ENCODE assay signal across 34 cellular contexts in the genomic region with DNA sequence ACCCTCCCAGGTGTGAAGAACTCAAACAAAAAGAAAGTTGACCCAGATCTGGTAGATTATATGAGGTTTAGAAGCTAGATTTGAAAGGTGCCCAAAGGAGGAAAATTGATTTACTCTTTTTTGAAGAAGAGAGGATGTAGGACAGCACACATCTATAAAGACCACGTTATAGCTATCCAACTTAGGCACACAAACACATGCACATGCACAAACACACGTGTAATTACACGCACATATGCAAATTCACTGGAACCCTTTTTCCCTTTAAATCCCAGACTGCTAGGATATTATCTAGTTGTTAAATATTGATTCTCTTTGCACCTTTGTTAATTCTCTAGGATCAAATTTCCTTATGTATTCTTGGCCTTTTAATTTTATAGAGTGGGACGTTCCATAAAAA.
"Had no signal": no experiment of that assay in that cellular context is flagged by ENCODE, and none has a peak within 500 bp of the region (broad histone marks: within the 10 kb centered on the region; RNA-seq: fewer than 3 reads in every experiment).

No MANE protein-coding gene starts in this region.

- H3K4me1 ChIP-seq: adrenal gland, ascending aorta, body of pancreas, breast epithelium had no signal

- H3K36me3 ChIP-seq: adrenal gland, ascending aorta, brain microvascular endothelial cell, breast epithelium, cardiac muscle cell had no signal

- ATAC-seq: activated naive CD4-positive, alpha-beta T cell treated with anti-CD3 and anti-CD28 coated beads, Interleukin-2, amount 50 U/mL, for 72 hours; activated naive CD8-positive, alpha-beta T cell treated with anti-CD3 and anti-CD28 coated beads, Interleukin-2, amount 50 U/mL, for 24 hours; activated T-cell treated with anti-CD3 and anti-CD28 coated beads, Interleukin-2, amount 50 U/mL, for 4 hours; activated T-cell treated with anti-CD3 and anti-CD28 coated beads, Interleukin-2, amount 50 U/mL, for 72 hours; activated T-helper 17 cell treated with anti-CD3 and anti-CD28 coated beads, Interleukin-2, amount 50 U/mL, for 72 hours; body of pancreas had no signal

- H3K4me3 ChIP-seq: adrenal gland, ascending aorta, body of pancreas, breast epithelium, cardiac muscle cell had no signal

- H3K27me3 ChIP-seq: adrenal gland, ascending aorta, body of pancreas, brain microvascular endothelial cell, breast epithelium, cardiac muscle cell had no signal

- H3K27ac ChIP-seq: adrenal gland, ascending aorta, body of pancreas, brain microvascular endothelial cell, breast epithelium, cardiac muscle cell had no signal

- FAIRE-seq: astrocyte, bronchial epithelial cell had no signal

- DNase-seq: activated effector memory CD4-positive, alpha-beta T cell treated with anti-CD3 and anti-CD28 coated beads, Interleukin-2, amount 50 U/mL, for 16 hours; activated effector memory CD4-positive, alpha-beta T cell treated with Interleukin-2 at 50 U/mL for 16 hours; activated gamma-delta T cell; activated gamma-delta T cell treated with Interleukin-2 at 50 U/mL for 16 hours; activated naive CD4-positive, alpha-beta T cell; activated naive CD4-positive, alpha-beta T cell treated with anti-CD3 and anti-CD28 coated beads for 36 hours; activated naive CD4-positive, alpha-beta T cell treated with anti-CD3 and anti-CD28 coated beads, Interleukin-2, amount 10 ng/mL, durations not matched to agents 7 days and 5 days; activated naive CD4-positive, alpha-beta T cell treated with anti-CD3 and anti-CD28 coated beads, Interleukin-2, amount 50 U/mL, for 16 hours; activated naive CD4-positive, alpha-beta T cell treated with Interleukin-2 at 50 U/mL for 16 hours; activated naive CD8-positive, alpha-beta T cell treated with anti-CD3 and anti-CD28 coated beads for 36 hours; activated naive CD8-positive, alpha-beta T cell treated with anti-CD3 and anti-CD28 coated beads, Interleukin-2, amount 10 ng/mL, durations not matched to agents 7 days and 5 days; activated naive CD8-positive, alpha-beta T cell treated with anti-CD3 and anti-CD28 coated beads, Interleukin-2, amount 50 U/mL, for 24 hours; activated T-cell treated with anti-CD3 and anti-CD28 coated beads, Interleukin-2, amount 50 U/mL, for 1 hour; activated T-cell treated with anti-CD3 and anti-CD28 coated beads, Interleukin-2, amount 50 U/mL, for 24 hours; activated T-cell treated with anti-CD3 and anti-CD28 coated beads, Interleukin-2, amount 50 U/mL, for 4 hours; activated T-cell treated with anti-CD3 and anti-CD28 coated beads, Interleukin-2, amount 50 U/mL, for 48 hours; activated T-cell treated with anti-CD3 and anti-CD28 coated beads, Interleukin-2, amount 50 U/mL, for 72 hours; adrenal gland; amniotic stem cell; amygdala; anterior cingulate cortex; aorta; body of pancreas; brain microvascular endothelial cell; caudate nucleus; central memory CD4-positive, alpha-beta T cell; cerebellar nuclear complex had no signal

- H3K9me3 ChIP-seq: adrenal gland, ascending aorta had no signal
